1 cellular context compared by ENCODE assay signal in the genomic region with DNA sequence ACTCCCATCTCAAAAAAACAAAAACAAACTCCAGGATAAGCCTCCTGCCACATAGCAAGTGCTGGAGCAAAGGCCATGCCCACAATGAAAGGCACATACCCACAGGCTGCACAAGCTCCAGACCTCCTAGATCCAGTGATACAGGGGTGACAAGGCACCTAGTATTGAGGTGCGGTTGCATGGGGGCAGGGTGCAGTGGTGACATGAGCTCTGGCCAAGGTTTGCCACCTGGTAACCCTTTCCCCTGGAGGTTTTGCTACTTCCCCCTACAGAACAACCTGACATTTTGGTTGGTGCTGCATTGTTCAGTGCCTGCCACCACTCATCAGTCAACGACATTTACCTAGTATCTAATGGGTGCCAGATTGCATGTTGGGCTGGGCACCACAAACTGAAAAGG.
TF ChIP-seq lines count a peak whose summit lies in the region.

No MANE protein-coding gene starts in this region.

TF ChIP-seq in H1, 55 proteins besides CTCF, POLR2A, EP300 and RAD21:
- TF ChIP-seq SUZ12 (IDR thresholded peaks at IDR 0.05; ENCODE audit: low read length) (no peak), POLR2AphosphoS5 (IDR thresholded peaks at IDR 0.05; ENCODE audit: low read depth, low read length) (peak; percentile 64)
